ENCODE assay signal across 8 cellular contexts in genomic region chr14:91573894-91574837, GRCh38.
DNase-seq lines count a peak whose midpoint lies in the region; ATAC-seq and TF ChIP-seq lines count a peak whose summit lies in the region.

No MANE protein-coding gene starts in this region.

- H3K27me3 Mint-ChIP-seq in natural killer cell (ENCODE audit: low read depth in 2 of 2) = peaks cover 20 to 48% of the 10 kb centered on the region in 2 donors

- H3K9me3 Mint-ChIP-seq in natural killer cell = no peaks in the 10 kb centered on the region
- no peaks in the 10 kb centered on the region for H3K9me3 Mint-ChIP-seq in stimulated activated effector memory CD8-positive, alpha-beta T cell treated with anti-CD3 and anti-CD28 coated beads, Interleukin-12 subunit alpha, Interleukin-12 subunit beta, amount 100 ng/mL, for 72 hours

- peak overlapping the region; percentile 47 for H3K27ac ChIP-seq in C4-2B

- H3K27ac Mint-ChIP-seq in natural killer cell = peak overlapping the region in 1 of 2 donors; percentile 49
- peak overlapping the region; percentile 46 for H3K27ac Mint-ChIP-seq in stimulated activated effector memory CD8-positive, alpha-beta T cell treated with anti-CD3 and anti-CD28 coated beads, Interleukin-12 subunit alpha, Interleukin-12 subunit beta, amount 100 ng/mL, for 72 hours

- H3K4me3 Mint-ChIP-seq in natural killer cell = peak overlapping the region; percentile 80
- peak overlapping the region; percentile 76 for H3K4me3 Mint-ChIP-seq in stimulated activated effector memory CD8-positive, alpha-beta T cell treated with anti-CD3 and anti-CD28 coated beads, Interleukin-12 subunit alpha, Interleukin-12 subunit beta, amount 100 ng/mL, for 72 hours

- ATAC-seq in HG02870 (IDR thresholded peaks at IDR 0.05; ENCODE audit: unreplicated experiment) (peak; percentile 51), esophagus mucosa (peak; percentile 77), natural killer cell (peak; percentile 85 to 91 (median 87)), GM19035 (IDR thresholded peaks at IDR 0.05; ENCODE audit: unreplicated experiment) (no peak)
- ATAC-seq in stimulated activated effector memory CD8-positive, alpha-beta T cell treated with anti-CD3 and anti-CD28 coated beads, Interleukin-12 subunit alpha, Interleukin-12 subunit beta, amount 100 ng/mL, for 72 hours = peak; percentile 93

- H3K36me3 Mint-ChIP-seq in natural killer cell = no peaks in the 10 kb centered on the region
- H3K36me3 Mint-ChIP-seq in stimulated activated effector memory CD8-positive, alpha-beta T cell treated with anti-CD3 and anti-CD28 coated beads, Interleukin-12 subunit alpha, Interleukin-12 subunit beta, amount 100 ng/mL, for 72 hours = no peaks in the 10 kb centered on the region

- intact Hi-C loops in natural killer cell (cut with micrococcal nuclease) = no loop called here

- TF ChIP-seq CTCF in C4-2B (conservative IDR thresholded peaks at IDR 0.05) (no peak), natural killer cell (IDR thresholded peaks at IDR 0.05) (no peak)

- peaks cover 12 to 16% of the 10 kb centered on the region in 2 donors for H3K4me1 Mint-ChIP-seq in natural killer cell
- H3K4me1 Mint-ChIP-seq in stimulated activated effector memory CD8-positive, alpha-beta T cell treated with anti-CD3 and anti-CD28 coated beads, Interleukin-12 subunit alpha, Interleukin-12 subunit beta, amount 100 ng/mL, for 72 hours = peaks cover 18% of the 10 kb centered on the region

- peak; percentile 74 for DNase-seq in NCI-H774 (lab: John Stamatoyannopoulos, UW)
- DNase-seq in activated T-cell treated with anti-CD3 and anti-CD28 coated beads, Interleukin-2, amount 50 U/mL, for 48 hours = peak; percentile 85 to 92
- DNase-seq in natural killer cell = peak; percentile 22
- peak; percentile 54 to 82 for DNase-seq in stimulated activated effector memory CD8-positive, alpha-beta T cell treated with anti-CD3 and anti-CD28 coated beads, Interleukin-12 subunit alpha, Interleukin-12 subunit beta, amount 100 ng/mL, for 72 hours (ENCODE audit: low spot score in 2 of 2)

Comparison
In these comparisons a context has a peak if more than half of its experiments do, and no peak if none do; other contexts are left out.
1. DNase-seq: peak in every context shown above with its lines; median percentile 88 in activated T-cell treated with anti-CD3 and anti-CD28 coated beads, Interleukin-2, amount 50 U/mL, for 48 hours; 74 in NCI-H774; 68 in stimulated activated effector memory CD8-positive, alpha-beta T cell treated with anti-CD3 and anti-CD28 coated beads, Interleukin-12 subunit alpha, Interleukin-12 subunit beta, amount 100 ng/mL, for 72 hours; 22 in natural killer cell.